ENCODE assay signal across 8 cellular contexts in genomic region chr13:48038763-48039162, GRCh38. TPM values are rescaled to one million over a fixed set of nuclear protein-coding genes. Genes with fewer than 3 reads are reported as not detected.
DNase-seq lines count a peak whose midpoint lies in the region; ATAC-seq and TF ChIP-seq lines count a peak whose summit lies in the region.

No MANE protein-coding gene starts in this region.

- H3K9me3 ChIP-seq in endocrine pancreas (ENCODE audit: control insufficient read depth, low read length) (no peaks in the 10 kb centered on the region), prostate gland (no peaks in the 10 kb centered on the region)

- TF ChIP-seq CTCF in GM12865 (IDR thresholded peaks at IDR 0.05; ENCODE audit: insufficient read depth, low read depth, low read length, missing control alignments) (no peak), prostate gland (IDR thresholded peaks at IDR 0.05) (no peak)

- no peak for ATAC-seq in HG02623 (IDR thresholded peaks at IDR 0.05; ENCODE audit: unreplicated experiment)

- H3K36me3 ChIP-seq in endocrine pancreas (ENCODE audit: control insufficient read depth, insufficient read depth, low read length) (no peaks in the 10 kb centered on the region), prostate gland (no peaks in the 10 kb centered on the region)

- DNase-seq in GM12865 (ENCODE audit: low read depth) (peak; percentile 24), NCI-H69 (lab: John Stamatoyannopoulos, UW) (peak; percentile 3), prostate gland (ENCODE audit: low spot score) (no peak), NCI-H2227 treated with DMSO at 0.1 percent for 48 hours (lab: John Stamatoyannopoulos, UW) (no peak), DMS 273 (lab: John Stamatoyannopoulos, UW; ENCODE audit: unreplicated experiment) (no peak), DMS79 (lab: John Stamatoyannopoulos, UW) (no peak)

- H3K4me3 ChIP-seq in GM12865 (ENCODE audit: low read depth, low read length) (peak overlapping the region; percentile 85), endocrine pancreas (ENCODE audit: control insufficient read depth, insufficient read depth, low read length) (peak overlapping the region; percentile 86), prostate gland (no peak overlapping the region)

- intact Hi-C loops in prostate gland (cut with DNase I) = loop anchor here (5.0 kb wide), 2 partner anchors 194 to 264 kb away; partner anchors contain the start of genes ITM2B and RB1

- no peak overlapping the region for H3K9ac ChIP-seq in endocrine pancreas (ENCODE audit: control insufficient read depth, insufficient read depth, low read length)

- TF ChIP-seq POLR2A in prostate gland (IDR thresholded peaks at IDR 0.05) = no peak

- H3K27ac ChIP-seq in prostate gland = peak overlapping the region; percentile 96

- WGBS in prostate gland = 73% methylated on average over 1 of the region's 1 CpG

- H3K27me3 ChIP-seq in endocrine pancreas (ENCODE audit: control insufficient read depth, insufficient read depth, low read length) (no peaks in the 10 kb centered on the region), prostate gland (replicated peaks; ENCODE audit: insufficient read depth) (no peaks in the 10 kb centered on the region)

- H3K4me1 ChIP-seq in endocrine pancreas (ENCODE audit: control insufficient read depth, insufficient read depth, low read length) (peaks cover 6% of the 10 kb centered on the region), prostate gland (replicated peaks) (no peaks in the 10 kb centered on the region)

RNA-seq across cellular contexts. Expression of gene NUDT15, which starts 1.2 kb away (rescaled TPM):
- total RNA-seq in prostate gland = 10 to 100 TPM; 11.7 to 26.9 TPM

RNA-seq across cellular contexts. Expression of gene SUCLA2, which starts 37.7 kb away (rescaled TPM):
- 10 to 100 TPM; 42.1 to 45.7 TPM for total RNA-seq in prostate gland

RNA-seq across cellular contexts. Expression of gene MED4, which starts 56.1 kb away (rescaled TPM):
- total RNA-seq in prostate gland = 10 to 100 TPM; 33.9 to 36.4 TPM

Comparison
In these comparisons a context has a peak if more than half of its experiments do, and no peak if none do; other contexts are left out.
1. DNase-seq: peak in GM12865 (single experiment) and NCI-H69 (single experiment); none in prostate gland (single experiment), NCI-H2227 treated with DMSO at 0.1 percent for 48 hours (single experiment), DMS 273 (single experiment) and DMS79 (single experiment).
2. H3K4me3 ChIP-seq: peak in GM12865 (single experiment) and endocrine pancreas (single experiment); none in prostate gland (0 of 2).